Comparison of ENCODE assay signal across 1 cellular context in the genomic region with DNA sequence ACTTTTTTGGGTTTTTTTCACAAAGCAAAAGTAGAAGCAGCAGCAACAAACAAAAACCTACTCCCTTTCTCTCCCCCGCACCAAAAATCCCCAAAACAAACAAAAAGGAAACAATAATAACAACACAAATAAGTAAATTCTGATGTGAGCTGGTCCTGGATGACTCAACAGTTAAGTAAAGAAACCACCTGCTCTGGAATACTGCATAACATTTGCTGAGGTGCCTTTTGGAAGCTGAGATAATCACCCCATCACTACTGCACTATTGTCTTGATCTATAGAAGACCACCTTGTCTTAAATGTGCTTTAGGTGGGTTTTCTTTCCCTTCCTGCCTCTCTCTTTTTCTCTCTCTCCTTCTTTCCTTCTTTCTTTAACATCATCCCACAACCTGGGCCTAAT.
TF ChIP-seq lines count a peak whose summit lies in the region.

No MANE protein-coding gene starts in this region.

TF ChIP-seq in HEK293, 187 proteins besides CTCF, POLR2A, EP300 and RAD21 (continued from another document):
- TF ChIP-seq PRDM10 (tag by site-specific recombination; IDR thresholded peaks at IDR 0.05) (peak; percentile 44; the same call in 1 of the 2 replicates), ZNF155 (tag by site-specific recombination; IDR thresholded peaks at IDR 0.05) (no peak), KLF8 (tag by site-specific recombination; IDR thresholded peaks at IDR 0.05) (no peak), ZBTB10 (tag by site-specific recombination; IDR thresholded peaks at IDR 0.05) (no peak), ZNF600 (tag by site-specific recombination; IDR thresholded peaks at IDR 0.05) (peak; percentile 92), ZNF140 (tag by site-specific recombination; IDR thresholded peaks at IDR 0.05) (no peak), SCRT2 (tag by site-specific recombination; IDR thresholded peaks at IDR 0.05) (peak; percentile 71; the same call in 1 of the 2 replicates), ZNF366 (tag by site-specific recombination; conservative IDR thresholded peaks at IDR 0.05) (0 out of 2 replicates have a peak, but pooled peaks have one; percentile 48), ZNF2 (tag by site-specific recombination; IDR thresholded peaks at IDR 0.05) (no peak)
- TF ChIP-seq, protein P1, sequence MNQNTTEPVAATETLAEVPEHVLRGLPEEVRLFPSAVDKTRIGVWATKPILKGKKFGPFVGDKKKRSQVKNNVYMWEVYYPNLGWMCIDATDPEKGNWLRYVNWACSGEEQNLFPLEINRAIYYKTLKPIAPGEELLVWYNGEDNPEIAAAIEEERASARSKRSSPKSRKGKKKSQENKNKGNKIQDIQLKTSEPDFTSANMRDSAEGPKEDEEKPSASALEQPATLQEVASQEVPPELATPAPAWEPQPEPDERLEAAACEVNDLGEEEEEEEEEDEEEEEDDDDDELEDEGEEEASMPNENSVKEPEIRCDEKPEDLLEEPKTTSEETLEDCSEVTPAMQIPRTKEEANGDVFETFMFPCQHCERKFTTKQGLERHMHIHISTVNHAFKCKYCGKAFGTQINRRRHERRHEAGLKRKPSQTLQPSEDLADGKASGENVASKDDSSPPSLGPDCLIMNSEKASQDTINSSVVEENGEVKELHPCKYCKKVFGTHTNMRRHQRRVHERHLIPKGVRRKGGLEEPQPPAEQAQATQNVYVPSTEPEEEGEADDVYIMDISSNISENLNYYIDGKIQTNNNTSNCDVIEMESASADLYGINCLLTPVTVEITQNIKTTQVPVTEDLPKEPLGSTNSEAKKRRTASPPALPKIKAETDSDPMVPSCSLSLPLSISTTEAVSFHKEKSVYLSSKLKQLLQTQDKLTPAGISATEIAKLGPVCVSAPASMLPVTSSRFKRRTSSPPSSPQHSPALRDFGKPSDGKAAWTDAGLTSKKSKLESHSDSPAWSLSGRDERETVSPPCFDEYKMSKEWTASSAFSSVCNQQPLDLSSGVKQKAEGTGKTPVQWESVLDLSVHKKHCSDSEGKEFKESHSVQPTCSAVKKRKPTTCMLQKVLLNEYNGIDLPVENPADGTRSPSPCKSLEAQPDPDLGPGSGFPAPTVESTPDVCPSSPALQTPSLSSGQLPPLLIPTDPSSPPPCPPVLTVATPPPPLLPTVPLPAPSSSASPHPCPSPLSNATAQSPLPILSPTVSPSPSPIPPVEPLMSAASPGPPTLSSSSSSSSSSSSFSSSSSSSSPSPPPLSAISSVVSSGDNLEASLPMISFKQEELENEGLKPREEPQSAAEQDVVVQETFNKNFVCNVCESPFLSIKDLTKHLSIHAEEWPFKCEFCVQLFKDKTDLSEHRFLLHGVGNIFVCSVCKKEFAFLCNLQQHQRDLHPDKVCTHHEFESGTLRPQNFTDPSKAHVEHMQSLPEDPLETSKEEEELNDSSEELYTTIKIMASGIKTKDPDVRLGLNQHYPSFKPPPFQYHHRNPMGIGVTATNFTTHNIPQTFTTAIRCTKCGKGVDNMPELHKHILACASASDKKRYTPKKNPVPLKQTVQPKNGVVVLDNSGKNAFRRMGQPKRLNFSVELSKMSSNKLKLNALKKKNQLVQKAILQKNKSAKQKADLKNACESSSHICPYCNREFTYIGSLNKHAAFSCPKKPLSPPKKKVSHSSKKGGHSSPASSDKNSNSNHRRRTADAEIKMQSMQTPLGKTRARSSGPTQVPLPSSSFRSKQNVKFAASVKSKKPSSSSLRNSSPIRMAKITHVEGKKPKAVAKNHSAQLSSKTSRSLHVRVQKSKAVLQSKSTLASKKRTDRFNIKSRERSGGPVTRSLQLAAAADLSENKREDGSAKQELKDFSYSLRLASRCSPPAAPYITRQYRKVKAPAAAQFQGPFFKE (tag by site-specific recombination; IDR thresholded peaks at IDR 0.05; ENCODE audit: borderline replicate concordance): no peak
TF ChIP-seq in HEK293: peak in this region for 4.
